In genomic region chr7:76176951-76177350, GRCh38 we compare ENCODE assay signal across 1 cellular context. TPM values are rescaled to one million over a fixed set of nuclear protein-coding genes. Genes with fewer than 3 reads are reported as not detected.
"Had no signal": no experiment of that assay in that cellular context is flagged by ENCODE, and none has a peak within 500 bp of the region (broad histone marks: within the 10 kb centered on the region; RNA-seq: fewer than 3 reads in every experiment).

No MANE protein-coding gene starts in this region.

RNA-seq across cellular contexts. Expression of gene SRRM3, which starts 24.7 kb away (rescaled TPM):
- total RNA-seq: epithelial cell of proximal tubule had no signal
